In genomic region chr6:142926177-142926493, GRCh38 we compare ENCODE assay signal across 8 cellular contexts. TPM values are rescaled to one million over a fixed set of nuclear protein-coding genes. Genes with fewer than 3 reads are reported as not detected.
DNase-seq lines count a peak whose midpoint lies in the region; ATAC-seq, FAIRE-seq and TF ChIP-seq lines count a peak whose summit lies in the region.

No MANE protein-coding gene starts in this region.

- TF ChIP-seq CTCF in chondrocyte (IDR thresholded peaks at IDR 0.05) = no peak

- H3K27ac ChIP-seq in muscle layer of colon (ENCODE audit: low read depth, low read length) = peak overlapping the region; percentile 79

- no peaks in the 10 kb centered on the region for H3K9me3 ChIP-seq in muscle layer of colon (ENCODE audit: low read length)

- peak overlapping the region; percentile 55 for H3K9ac ChIP-seq in muscle layer of colon (ENCODE audit: low read length)

- no peaks in the 10 kb centered on the region for H3K36me3 Mint-ChIP-seq in chondrocyte (ENCODE audit: low read depth)

- no peak for DNase-seq in chondrocyte (ENCODE audit: low spot score)
- no peak for DNase-seq in NCI-H2029 (lab: John Stamatoyannopoulos, UW)
- DNase-seq in T1000 (lab: John Stamatoyannopoulos, UW) = no peak
- no peak for DNase-seq in activated CD4-positive, alpha-beta T cell treated with anti-CD3 and anti-CD28 coated beads for 4 hours

- H3K9me3 Mint-ChIP-seq in chondrocyte (ENCODE audit: low read depth) = no peaks in the 10 kb centered on the region

- H3K4me3 ChIP-seq in muscle layer of colon (ENCODE audit: low read depth in 1 of 2, low read length in 2 of 2) = peak overlapping the region in 1 of 2 donors; percentile 75

- H3K4me3 Mint-ChIP-seq in chondrocyte (ENCODE audit: unreplicated experiment) = peak overlapping the region; percentile 77

- peak; percentile 3 for ATAC-seq in HG03565 (IDR thresholded peaks at IDR 0.05; ENCODE audit: unreplicated experiment)
- ATAC-seq in HG03095 (IDR thresholded peaks at IDR 0.05; ENCODE audit: unreplicated experiment) = no peak

- no peaks in the 10 kb centered on the region for H3K27me3 Mint-ChIP-seq in chondrocyte (ENCODE audit: low read depth)

- no peaks in the 10 kb centered on the region for H3K36me3 ChIP-seq in muscle layer of colon (ENCODE audit: insufficient read depth, low read length)

- peaks cover 9% of the 10 kb centered on the region for H3K4me1 ChIP-seq in muscle layer of colon (ENCODE audit: insufficient read depth, low read length)

- peaks cover 23% of the 10 kb centered on the region for H3K4me1 Mint-ChIP-seq in chondrocyte (ENCODE audit: low read depth)

- H3K27me3 ChIP-seq in muscle layer of colon (ENCODE audit: control insufficient read depth in 1 of 2, insufficient read depth in 2 of 2, low read length in 2 of 2) = no peaks in the 10 kb centered on the region

- peak; percentile 25 for FAIRE-seq in A204.1 (lab: Jason Lieb, UNC)

- peak overlapping the region; percentile 84 for H3K27ac Mint-ChIP-seq in chondrocyte (ENCODE audit: unreplicated experiment)

RNA-seq across cellular contexts. Expression of gene HIVEP2, which starts 18.8 kb away (rescaled TPM):
- total RNA-seq in chondrocyte = 11.7 to 18.2 TPM (median 13.9 TPM) in 3 replicates
